In genomic region chrX:42096262-42096939, GRCh38 we compare ENCODE assay signal across 10 cellular contexts.
A peak's percentile ranks its signal among the peaks of the same experiment; 100 is the strongest.
DNase-seq lines count a peak whose midpoint lies in the region; ATAC-seq, FAIRE-seq and TF ChIP-seq lines count a peak whose summit lies in the region.
"Had no signal": no experiment of that assay in that cellular context is flagged by ENCODE, and none has a peak within 500 bp of the region (broad histone marks: within the 10 kb centered on the region; RNA-seq: fewer than 3 reads in every experiment).

No MANE protein-coding gene starts in this region.

- peaks cover 6% of the 10 kb centered on the region for H3K4me1 Mint-ChIP-seq in activated CD4-positive, alpha-beta T cell treated with anti-CD3 and anti-CD28 coated beads, Interleukin-2, amount 10 ng/mL, durations not matched to agents 24 days and 14 days

- H3K36me3 ChIP-seq in adipocyte (ENCODE audit: control insufficient read depth, insufficient read depth, low read length, severe bottlenecking) = no peaks in the 10 kb centered on the region
- H3K36me3 ChIP-seq in colonic mucosa = no peaks in the 10 kb centered on the region

- no peak overlapping the region for H3K9ac ChIP-seq in adipocyte (ENCODE audit: low read length)
- H3K9ac ChIP-seq in colonic mucosa (ENCODE audit: low read depth in 2 of 2, low read length in 2 of 2) = no peak overlapping the region

- FAIRE-seq in urothelium cell line (lab: Jason Lieb, UNC) = no peak

- WGBS in right cardiac atrium = 43% methylated on average over 9 of the region's 9 CpGs

- no peak for TF ChIP-seq CTCF in colonic mucosa (IDR thresholded peaks at IDR 0.05)

- no peak overlapping the region for H3K27ac ChIP-seq in right cardiac atrium (ENCODE audit: low read length)
- no peak overlapping the region for H3K27ac ChIP-seq in colonic mucosa

- H3K4me1 ChIP-seq in adipocyte (ENCODE audit: control insufficient read depth, insufficient read depth, low read length) = peaks cover 5% of the 10 kb centered on the region
- H3K4me1 ChIP-seq in right cardiac atrium (ENCODE audit: control insufficient read depth, insufficient read depth, low read length) = no peaks in the 10 kb centered on the region
- H3K4me1 ChIP-seq in colonic mucosa = no peaks in the 10 kb centered on the region

- H3K27ac Mint-ChIP-seq in activated CD4-positive, alpha-beta T cell treated with anti-CD3 and anti-CD28 coated beads, Interleukin-2, amount 10 ng/mL, durations not matched to agents 24 days and 14 days = no peak overlapping the region
- H3K27ac Mint-ChIP-seq: activated T-cell treated with anti-CD3 and anti-CD28 coated beads, Interleukin-2, amount 50 U/mL, for 24 hours; type B pancreatic cell had no signal

- H3K9me3 ChIP-seq in adipocyte (ENCODE audit: control insufficient read depth, low read length) = no peaks in the 10 kb centered on the region
- no peaks in the 10 kb centered on the region for H3K9me3 ChIP-seq in right cardiac atrium (ENCODE audit: control insufficient read depth, low read length)
- no peaks in the 10 kb centered on the region for H3K9me3 ChIP-seq in colonic mucosa

- intact Hi-C loops in left cardiac atrium (cut with DNase I) = no loop called here
- intact Hi-C loops in Right ventricle myocardium superior (cut with DNase I) = no loop called here
- intact Hi-C loops in right cardiac atrium (cut with DNase I) = no loop called here
- intact Hi-C loops in colonic mucosa (cut with DNase I) = no loop called here
- intact Hi-C loops in activated CD4-positive, alpha-beta T cell treated with anti-CD3 and anti-CD28 coated beads, Interleukin-2, amount 10 ng/mL, durations not matched to agents 24 days and 14 days (cut with micrococcal nuclease) = no loop called here

- H3K4me3 Mint-ChIP-seq in activated CD4-positive, alpha-beta T cell treated with anti-CD3 and anti-CD28 coated beads, Interleukin-2, amount 10 ng/mL, durations not matched to agents 24 days and 14 days = no peak overlapping the region
- H3K4me3 Mint-ChIP-seq: activated T-cell treated with anti-CD3 and anti-CD28 coated beads, Interleukin-2, amount 50 U/mL, for 24 hours; type B pancreatic cell had no signal

- H3K27me3 ChIP-seq in adipocyte (replicated peaks; ENCODE audit: control insufficient read depth, insufficient read depth, low read length) (peaks cover 18% of the 10 kb centered on the region), right cardiac atrium (ENCODE audit: control insufficient read depth, insufficient read depth) (no peaks in the 10 kb centered on the region), colonic mucosa (no peaks in the 10 kb centered on the region)

- ATAC-seq in left cardiac atrium (peak; percentile 52 to 94), Right ventricle myocardium superior (ENCODE audit: poor library complexity) (no peak), right cardiac atrium (peak; percentile 71 to 86), HG02852 (IDR thresholded peaks at IDR 0.05; ENCODE audit: unreplicated experiment) (no peak)

- H3K4me3 ChIP-seq in adipocyte (ENCODE audit: low read length) (no peak overlapping the region), right cardiac atrium (ENCODE audit: low read length) (no peak overlapping the region), colonic mucosa (no peak overlapping the region)

- H3K27me3 Mint-ChIP-seq in activated CD4-positive, alpha-beta T cell treated with anti-CD3 and anti-CD28 coated beads, Interleukin-2, amount 10 ng/mL, durations not matched to agents 24 days and 14 days = no peaks in the 10 kb centered on the region
- H3K27me3 Mint-ChIP-seq: type B pancreatic cell had no signal

- no peaks in the 10 kb centered on the region for H3K9me3 Mint-ChIP-seq in activated CD4-positive, alpha-beta T cell treated with anti-CD3 and anti-CD28 coated beads, Interleukin-2, amount 10 ng/mL, durations not matched to agents 24 days and 14 days
- H3K9me3 Mint-ChIP-seq: activated T-cell treated with anti-CD3 and anti-CD28 coated beads, Interleukin-2, amount 50 U/mL, for 24 hours had no signal

- no peaks in the 10 kb centered on the region for H3K36me3 Mint-ChIP-seq in activated CD4-positive, alpha-beta T cell treated with anti-CD3 and anti-CD28 coated beads, Interleukin-2, amount 10 ng/mL, durations not matched to agents 24 days and 14 days (ENCODE audit: low read depth)
- H3K36me3 Mint-ChIP-seq: type B pancreatic cell had no signal

- DNase-seq in left cardiac atrium (peak; percentile 51), Right ventricle myocardium superior (no peak), adipocyte (ENCODE audit: low read depth) (peak; percentile 71), right cardiac atrium (peak; percentile 46 to 56 (median 49)), urothelium cell line (ENCODE audit: low spot score) (peak; percentile 50), colonic mucosa (no peak)
- DNase-seq in activated CD4-positive, alpha-beta T cell treated with anti-CD3 and anti-CD28 coated beads, Interleukin-2, amount 10 ng/mL, durations not matched to agents 24 days and 14 days = no peak
- DNase-seq: activated T-cell treated with anti-CD3 and anti-CD28 coated beads, Interleukin-2, amount 50 U/mL, for 24 hours had no signal

Comparison
In these comparisons a context has a peak if more than half of its experiments do, and no peak if none do; other contexts are left out.
1. ATAC-seq: peak in left cardiac atrium (2 of 2) and right cardiac atrium (2 of 2); none in Right ventricle myocardium superior (single experiment) and HG02852 (single experiment).
2. DNase-seq: peak in left cardiac atrium (single experiment), adipocyte (single experiment), right cardiac atrium (3 of 3) and urothelium cell line (single experiment); none in Right ventricle myocardium superior (single experiment), colonic mucosa (single experiment) and activated CD4-positive, alpha-beta T cell treated with anti-CD3 and anti-CD28 coated beads, Interleukin-2, amount 10 ng/mL, durations not matched to agents 24 days and 14 days (single experiment).